ENCODE assay signal across 8 cellular contexts in genomic region chr17:34980353-34980680, GRCh38. TPM values are rescaled to one million over a fixed set of nuclear protein-coding genes. Genes with fewer than 3 reads are reported as not detected.
DNase-seq lines count a peak whose midpoint lies in the region; ATAC-seq and TF ChIP-seq lines count a peak whose summit lies in the region.

TSS of gene LIG3 (plus strand) at chr17:34980512. CDS start at chr17:34983006, 2,494 bp downstream.

- H3K27ac ChIP-seq in KMS-11 (peak within 1 kb of the TSS; percentile 98), Panc1 (ENCODE audit: low read length) (peak within 1 kb of the TSS; percentile 97), muscle layer of colon (ENCODE audit: low read depth, low read length) (peak within 1 kb of the TSS; percentile 90)

- peak within 1 kb of the TSS; percentile 94 for H3K4me3 Mint-ChIP-seq in activated T-cell treated with anti-CD3 and anti-CD28 coated beads, Interleukin-2, amount 50 U/mL, for 4 hours

- CTCF ChIA-PET in Panc1 (lab: Charles Lee) = interaction anchor here (1.2 kb wide), 1 partner anchor 438 kb away, joined by 3 read pairs; no protein-coding TSS in a partner anchor

- H3K36me3 ChIP-seq in KMS-11 (ENCODE audit: insufficient read depth) (no peaks in the 10 kb centered on the region), Panc1 (ENCODE audit: control insufficient read depth, insufficient read depth, low read length) (no peaks in the 10 kb centered on the region; the same call in 1 of the 2 replicates), muscle layer of colon (ENCODE audit: insufficient read depth, low read length) (peaks cover 13% of the 10 kb centered on the region)

- DNase-seq in DMS53 (lab: John Stamatoyannopoulos, UW) (peak; percentile 92), Panc1 (ENCODE audit: low read depth, low spot score) (peak; percentile 51)
- DNase-seq in activated T-cell treated with anti-CD3 and anti-CD28 coated beads, Interleukin-2, amount 50 U/mL, for 4 hours = peak; percentile 94
- peak; percentile 82 to 86 for DNase-seq in stimulated activated CD8-positive, alpha-beta memory T cell treated with anti-CD3 and anti-CD28 coated beads, Interleukin-7, amount 100 ng/mL, for 1 hour (ENCODE audit: low read depth in 2 of 2)

- H2AFZ ChIP-seq in KMS-11 (ENCODE audit: low read depth) = peak within 1 kb of the TSS; percentile 69

- H3K27me3 Mint-ChIP-seq in activated T-cell treated with anti-CD3 and anti-CD28 coated beads, Interleukin-2, amount 50 U/mL, for 4 hours (ENCODE audit: low read depth) = no peaks in the 10 kb centered on the region

- peak; percentile 75 for ATAC-seq in GM21737 (IDR thresholded peaks at IDR 0.05; ENCODE audit: unreplicated experiment)
- peak; percentile 95 for ATAC-seq in Panc1
- peak; percentile 84 to 86 for ATAC-seq in activated T-cell treated with anti-CD3 and anti-CD28 coated beads, Interleukin-2, amount 50 U/mL, for 4 hours
- ATAC-seq in esophagus mucosa = peak; percentile 95

- no TSS peak for BruUV-seq in Panc1 (replicated peaks; lab: Mats Ljungman, UMichigan)

- intact Hi-C loops in Panc1 (cut with micrococcal nuclease; ENCODE audit: unreplicated experiment) = no loop called here

- no peak for TF ChIP-seq CTCF in KMS-11 (conservative IDR thresholded peaks at IDR 0.05; ENCODE audit: low read depth, low read length)
- no peak for TF ChIP-seq CTCF in Panc1 (IDR thresholded peaks at IDR 0.05)

- peaks cover 20% of the 10 kb centered on the region for H3K36me3 Mint-ChIP-seq in activated T-cell treated with anti-CD3 and anti-CD28 coated beads, Interleukin-2, amount 50 U/mL, for 4 hours (ENCODE audit: insufficient read depth)

- H3K4me3 ChIP-seq in KMS-11 (IDR thresholded peaks at IDR 0.05; ENCODE audit: insufficient read depth, low read depth, low read length) (no peak within 1 kb of the TSS), Panc1 (ENCODE audit: low read depth in 2 of 2, low read length in 2 of 2) (peak within 1 kb of the TSS; percentile 66 to 79), muscle layer of colon (ENCODE audit: low read depth in 1 of 2, low read length in 2 of 2) (peak within 1 kb of the TSS; percentile 76 to 87)

- no peaks in the 10 kb centered on the region for H4K20me1 ChIP-seq in KMS-11 (ENCODE audit: insufficient read depth)

- H3K4me1 Mint-ChIP-seq in activated T-cell treated with anti-CD3 and anti-CD28 coated beads, Interleukin-2, amount 50 U/mL, for 4 hours (ENCODE audit: low read depth) = peaks cover 45% of the 10 kb centered on the region

- H3K9me3 Mint-ChIP-seq in activated T-cell treated with anti-CD3 and anti-CD28 coated beads, Interleukin-2, amount 50 U/mL, for 4 hours = no peaks in the 10 kb centered on the region

- peak within 1 kb of the TSS; percentile 99 for H3K4me2 ChIP-seq in KMS-11

- in situ Hi-C loops in Panc1 (cut with HindIII; ENCODE audit: low pct_unique_long_range_greater_than_20kb, low sequenced_read_pairs) = no loop called here

- peaks cover 26% of the 10 kb centered on the region for H3K79me2 ChIP-seq in KMS-11 (ENCODE audit: insufficient read depth, low read depth)

- H3K27me3 ChIP-seq in KMS-11 (ENCODE audit: insufficient read depth, low read depth) (no peaks in the 10 kb centered on the region), Panc1 (ENCODE audit: control insufficient read depth, insufficient read depth, low read length) (no peaks in the 10 kb centered on the region), muscle layer of colon (ENCODE audit: control insufficient read depth in 1 of 2, insufficient read depth in 2 of 2, low read length in 2 of 2) (no peaks in the 10 kb centered on the region)

- peak within 1 kb of the TSS; percentile 97 for H3K9ac ChIP-seq in KMS-11
- H3K9ac ChIP-seq in muscle layer of colon (ENCODE audit: low read length) = peak within 1 kb of the TSS; percentile 53

- H3K9me3 ChIP-seq in Panc1 (ENCODE audit: control insufficient read depth, insufficient read depth, low read depth, low read length) (no peaks in the 10 kb centered on the region), muscle layer of colon (ENCODE audit: low read length) (no peaks in the 10 kb centered on the region)

- POLR2A ChIA-PET in Panc1 (lab: Charles Lee) = interaction anchor here (0.5 to 0.8 kb wide), 3 partner anchors 10 to 368 kb away, joined by 3 to 13 read pairs (median 5); no protein-coding TSS in a partner anchor

- peaks cover 19% of the 10 kb centered on the region for H3K4me1 ChIP-seq in KMS-11 (ENCODE audit: low read depth, poor library complexity, severe bottlenecking)
- peaks cover 15% of the 10 kb centered on the region for H3K4me1 ChIP-seq in Panc1 (ENCODE audit: control insufficient read depth, insufficient read depth, low read length)
- H3K4me1 ChIP-seq in muscle layer of colon (ENCODE audit: insufficient read depth, low read length) = peaks cover 29% of the 10 kb centered on the region

RNA-seq across cellular contexts. Expression of gene LIG3, which starts in this region (rescaled TPM):
- total RNA-seq in Panc1 (2021; ENCODE audit: unreplicated experiment) (56.4 TPM), esophagus mucosa (22.8 TPM)
- 32.5 TPM for polyA plus RNA-seq in Panc1 (2012; ENCODE audit: insufficient read length)
- 10 to 100 TPM; 54.3 to 63.9 (median 58.2) TPM for total RNA-seq in activated T-cell treated with anti-CD3 and anti-CD28 coated beads, Interleukin-2, amount 50 U/mL, for 4 hours
